25 cellular contexts compared by ENCODE assay signal in genomic region chr14:67934851-67935250, GRCh38.
DNase-seq lines count a peak whose midpoint lies in the region; ATAC-seq, FAIRE-seq and TF ChIP-seq lines count a peak whose summit lies in the region.
"Had no signal": no experiment of that assay in that cellular context is flagged by ENCODE, and none has a peak within 500 bp of the region (broad histone marks: within the 10 kb centered on the region; RNA-seq: fewer than 3 reads in every experiment).

No MANE protein-coding gene starts in this region.

- no peak for DNase-seq in astrocyte (ENCODE audit: low read depth)
- no peak for DNase-seq in mesothelial cell of epicardium (ENCODE audit: low spot score in 2 of 2, unreplicated experiment in 2 of 2)
- DNase-seq in NCI-H1694 (lab: John Stamatoyannopoulos, UW), result no peak
- DNase-seq in esophagus squamous epithelium (lab: John Stamatoyannopoulos, UW), result no peak
- DNase-seq: activated naive CD4-positive, alpha-beta T cell treated with anti-CD3 and anti-CD28 coated beads, Interleukin-2, amount 10 ng/mL, durations not matched to agents 7 days and 5 days; activated T-cell treated with anti-CD3 and anti-CD28 coated beads, Interleukin-2, amount 50 U/mL, for 48 hours; aorta; CD8-positive, alpha-beta T cell; cerebellar nuclear complex; foreskin keratinocyte; kidney; mammary epithelial cell; MG63; naive thymus-derived CD4-positive, alpha-beta T cell; NCI-H1417 treated with DMSO at 0.1 percent for 48 hours; NCI-H2107; NCI-H510A treated with DMSO at 0.1 percent for 48 hours; ovary; PC-9; SHP77 treated with DMSO at 0.1 percent for 48 hours; substantia nigra; T-helper 1 cell had no signal

- H3K9ac ChIP-seq in HUES48 (ENCODE audit: low read depth, low read length) (peak overlapping the region; percentile 7; the same call in 1 of the 2 replicates), astrocyte (ENCODE audit: low read length) (no peak overlapping the region)

- no peak overlapping the region for H2AFZ ChIP-seq in astrocyte (ENCODE audit: low read depth, low read length)
- H2AFZ ChIP-seq: PC-9 had no signal

- no peaks in the 10 kb centered on the region for H3K27me3 ChIP-seq in HUES48 (ENCODE audit: control insufficient read depth, insufficient read depth, low read length)
- H3K27me3 ChIP-seq in astrocyte (ENCODE audit: insufficient read depth, low read length), result no peaks in the 10 kb centered on the region
- H3K27me3 ChIP-seq in esophagus squamous epithelium, result no peaks in the 10 kb centered on the region
- H3K27me3 ChIP-seq: foreskin keratinocyte, MG63, ovary had no signal

- peak overlapping the region; percentile 95 for H3K27ac ChIP-seq in HUES48 (ENCODE audit: low read depth, low read length)
- H3K27ac ChIP-seq in astrocyte (ENCODE audit: low read depth, low read length), result no peak overlapping the region
- peak overlapping the region; percentile 73 for H3K27ac ChIP-seq in urinary bladder (ENCODE audit: low read depth)
- peak overlapping the region in 2 of 4 donors; percentile 58 to 72 for H3K27ac ChIP-seq in esophagus squamous epithelium
- H3K27ac ChIP-seq: foreskin keratinocyte, PC-9 had no signal

- no peak for FAIRE-seq in astrocyte (lab: Jason Lieb, UNC)

- H3K27ac Mint-ChIP-seq in astrocyte (ENCODE audit: unreplicated experiment), result peak overlapping the region; percentile 12
- H3K27ac Mint-ChIP-seq in mesothelial cell of epicardium, result peak overlapping the region; percentile 67
- H3K27ac Mint-ChIP-seq: activated naive CD4-positive, alpha-beta T cell treated with anti-CD3 and anti-CD28 coated beads, Interleukin-2, amount 10 ng/mL, durations not matched to agents 7 days and 5 days; CD8-positive, alpha-beta T cell had no signal

- no peaks in the 10 kb centered on the region for H4K20me1 ChIP-seq in astrocyte (ENCODE audit: insufficient read depth, low read length)

- no peak for ATAC-seq in HG03469 (IDR thresholded peaks at IDR 0.05; ENCODE audit: unreplicated experiment)
- ATAC-seq: CD8-positive, alpha-beta T cell; foreskin keratinocyte; naive thymus-derived CD4-positive, alpha-beta T cell had no signal

- H3K79me2 ChIP-seq in astrocyte (ENCODE audit: insufficient read depth, low read length), result no peaks in the 10 kb centered on the region

- intact Hi-C loops in esophagus squamous epithelium (cut with DNase I), result loop anchor here (5.0 kb wide), 1 partner anchor 887 kb away; no protein-coding TSS in a partner anchor

- H3K4me1 Mint-ChIP-seq in astrocyte (ENCODE audit: low read depth, unreplicated experiment), result peaks cover 5% of the 10 kb centered on the region
- peaks cover 36% of the 10 kb centered on the region for H3K4me1 Mint-ChIP-seq in mesothelial cell of epicardium

- no peak for TF ChIP-seq POLR2A in esophagus squamous epithelium (IDR thresholded peaks at IDR 0.05)

- H3K4me3 ChIP-seq in HUES48 (ENCODE audit: low read depth, low read length) (peak overlapping the region; percentile 36; the same call in 1 of the 2 replicates), astrocyte (ENCODE audit: insufficient read depth, low read depth, low read length) (no peak overlapping the region), urinary bladder (ENCODE audit: low read depth, low read length) (no peak overlapping the region), esophagus squamous epithelium (no peak overlapping the region)
- H3K4me3 ChIP-seq: MG63, ovary, PC-9 had no signal

- H3K4me2 ChIP-seq in astrocyte (ENCODE audit: low read length), result no peak overlapping the region
- H3K4me2 ChIP-seq: PC-9 had no signal

- H3K4me1 ChIP-seq in HUES48 (ENCODE audit: control insufficient read depth, insufficient read depth, low read length) (peaks cover 50% of the 10 kb centered on the region), astrocyte (ENCODE audit: insufficient read depth, low read length) (no peaks in the 10 kb centered on the region), urinary bladder (ENCODE audit: insufficient read depth) (no peaks in the 10 kb centered on the region), esophagus squamous epithelium (peaks cover 0 to 51% (median 6%) of the 10 kb centered on the region in 3 donors)

- H3K36me3 Mint-ChIP-seq in astrocyte (ENCODE audit: low read depth, unreplicated experiment) (no peaks in the 10 kb centered on the region), mesothelial cell of epicardium (peaks cover 12% of the 10 kb centered on the region)
- H3K36me3 Mint-ChIP-seq: activated naive CD4-positive, alpha-beta T cell treated with anti-CD3 and anti-CD28 coated beads, Interleukin-2, amount 10 ng/mL, durations not matched to agents 7 days and 5 days had no signal

- H3K9me3 ChIP-seq in HUES48 (ENCODE audit: control insufficient read depth, insufficient read depth, low read length) (no peaks in the 10 kb centered on the region), astrocyte (ENCODE audit: insufficient read depth, low read depth, low read length) (no peaks in the 10 kb centered on the region), esophagus squamous epithelium (peaks cover 0 to 10% (median 0%) of the 10 kb centered on the region in 3 donors)
- H3K9me3 ChIP-seq: MG63, ovary had no signal

- WGBS in urinary bladder, result 98% methylated on average over 1 of the region's 1 CpG
- 100% methylated on average over 1 of the region's 1 CpG for WGBS in esophagus squamous epithelium, 2 donors

- H3K36me3 ChIP-seq in HUES48 (ENCODE audit: control insufficient read depth, insufficient read depth, low read length) (no peaks in the 10 kb centered on the region), astrocyte (ENCODE audit: insufficient read depth, low read length) (no peaks in the 10 kb centered on the region), urinary bladder (ENCODE audit: insufficient read depth) (no peaks in the 10 kb centered on the region), esophagus squamous epithelium (no peaks in the 10 kb centered on the region)
- H3K36me3 ChIP-seq: MG63, ovary had no signal

- H3K4me3 Mint-ChIP-seq in astrocyte (ENCODE audit: unreplicated experiment), result no peak overlapping the region
- no peak overlapping the region for H3K4me3 Mint-ChIP-seq in mesothelial cell of epicardium
- H3K4me3 Mint-ChIP-seq: activated naive CD4-positive, alpha-beta T cell treated with anti-CD3 and anti-CD28 coated beads, Interleukin-2, amount 10 ng/mL, durations not matched to agents 7 days and 5 days; CD8-positive, alpha-beta T cell had no signal

- peaks cover 5% of the 10 kb centered on the region for H3K9me3 Mint-ChIP-seq in astrocyte (ENCODE audit: unreplicated experiment)
- peaks cover 11% of the 10 kb centered on the region for H3K9me3 Mint-ChIP-seq in mesothelial cell of epicardium

- no peaks in the 10 kb centered on the region for H3K27me3 Mint-ChIP-seq in astrocyte (ENCODE audit: low read depth, unreplicated experiment)
- no peaks in the 10 kb centered on the region for H3K27me3 Mint-ChIP-seq in mesothelial cell of epicardium (ENCODE audit: low read depth)
- H3K27me3 Mint-ChIP-seq: activated naive CD4-positive, alpha-beta T cell treated with anti-CD3 and anti-CD28 coated beads, Interleukin-2, amount 10 ng/mL, durations not matched to agents 7 days and 5 days; naive thymus-derived CD4-positive, alpha-beta T cell had no signal

- TF ChIP-seq CTCF in astrocyte (IDR thresholded peaks at IDR 0.05; ENCODE audit: insufficient read depth, low read depth, low read length), result no peak
- TF ChIP-seq CTCF in mesothelial cell of epicardium (IDR thresholded peaks at IDR 0.05; ENCODE audit: unreplicated experiment), result no peak
- TF ChIP-seq CTCF in esophagus squamous epithelium (IDR thresholded peaks at IDR 0.05), result no peak
